17 cellular contexts compared by ENCODE assay signal in the genomic region with DNA sequence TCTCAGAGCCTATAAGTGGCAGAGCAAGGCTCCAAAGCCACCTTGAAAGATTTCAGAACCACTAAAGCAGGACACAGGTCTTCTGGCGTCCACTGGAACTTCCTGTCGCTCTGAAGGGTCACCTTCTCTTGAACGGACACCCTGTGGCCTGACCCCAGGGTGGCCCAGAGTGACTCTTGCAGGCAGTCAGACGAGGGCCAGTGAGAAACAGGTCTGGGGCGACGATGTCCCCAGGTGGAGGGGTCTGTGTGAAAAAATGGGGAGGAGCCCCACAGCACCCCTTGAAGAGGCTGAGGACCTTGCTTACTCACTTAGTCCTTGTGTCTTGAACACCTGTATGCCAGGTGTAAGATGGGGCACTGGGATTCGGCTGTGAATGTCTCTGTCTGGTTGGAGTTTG. TPM values are rescaled to one million over a fixed set of nuclear protein-coding genes. Genes with fewer than 3 reads are reported as not detected.
A peak's percentile ranks its signal among the peaks of the same experiment; 100 is the strongest.
DNase-seq lines count a peak whose midpoint lies in the region; ATAC-seq and TF ChIP-seq lines count a peak whose summit lies in the region.
"Had no signal": no experiment of that assay in that cellular context is flagged by ENCODE, and none has a peak within 500 bp of the region (broad histone marks: within the 10 kb centered on the region; RNA-seq: fewer than 3 reads in every experiment).

No MANE protein-coding gene starts in this region.

- no peak overlapping the region for H3K27ac ChIP-seq in CD4-positive, CD25-positive, alpha-beta regulatory T cell (ENCODE audit: insufficient read depth, low read length, poor library complexity, severe bottlenecking)
- H3K27ac ChIP-seq in CD8-positive, alpha-beta memory T cell (ENCODE audit: low read depth, low read length), result no peak overlapping the region
- H3K27ac ChIP-seq: hepatocyte, skin epidermis, thyroid gland had no signal

- CTCF ChIA-PET in CD8-positive, alpha-beta memory T cell (lab: Charles Lee), result interaction anchor here (0.9 to 6.7 kb wide), 4 partner anchors 13 to 81 kb away, joined by 3 to 70 read pairs (median 32); no protein-coding TSS in a partner anchor

- POLR2A ChIA-PET in CD8-positive, alpha-beta memory T cell (lab: Charles Lee), result interaction anchor here (0.7 to 1.2 kb wide), 3 partner anchors 18 to 184 kb away, joined by 3 to 4 read pairs (median 3); no protein-coding TSS in a partner anchor
- POLR2A ChIA-PET in activated naive CD8-positive, alpha-beta T cell treated with anti-CD3 and anti-CD28 coated beads, Interleukin-2, amount 10 ng/mL, durations not matched to agents 7 days and 5 days (lab: Charles Lee), result no interaction called here

- intact Hi-C loops in natural killer cell (cut with micrococcal nuclease), result no loop called here

- no peaks in the 10 kb centered on the region for H3K36me3 ChIP-seq in CD4-positive, CD25-positive, alpha-beta regulatory T cell (ENCODE audit: control insufficient read depth, insufficient read depth, low read length)
- no peaks in the 10 kb centered on the region for H3K36me3 ChIP-seq in CD8-positive, alpha-beta memory T cell (ENCODE audit: insufficient read depth, low read length)
- H3K36me3 ChIP-seq: MG63, thyroid gland had no signal

- in situ Hi-C loops in G401 (cut with HindIII; ENCODE audit: low sequenced_read_pairs), result no loop called here

- peaks cover 69% of the 10 kb centered on the region for H3K27me3 Mint-ChIP-seq in CD4-positive, CD25-positive, alpha-beta regulatory T cell
- H3K27me3 Mint-ChIP-seq in CD8-positive, alpha-beta memory T cell, result peaks cover 38 to 56% of the 10 kb centered on the region in 2 donors
- H3K27me3 Mint-ChIP-seq in activated naive CD8-positive, alpha-beta T cell treated with anti-CD3 and anti-CD28 coated beads, Interleukin-2, amount 10 ng/mL, durations not matched to agents 7 days and 5 days, result peaks cover 70% of the 10 kb centered on the region
- H3K27me3 Mint-ChIP-seq in natural killer cell (ENCODE audit: low read depth in 2 of 2), result peaks cover 53 to 55% of the 10 kb centered on the region in 2 donors

- no peak for DNase-seq in CD4-positive, CD25-positive, alpha-beta regulatory T cell
- no peak for DNase-seq in CD8-positive, alpha-beta memory T cell
- no peak for DNase-seq in activated naive CD8-positive, alpha-beta T cell treated with anti-CD3 and anti-CD28 coated beads, Interleukin-2, amount 10 ng/mL, durations not matched to agents 7 days and 5 days
- DNase-seq in natural killer cell (peak; percentile 13), G401 (ENCODE audit: low spot score) (no peak), activated gamma-delta T cell (lab: John Stamatoyannopoulos, UW) (no peak)
- no peak for DNase-seq in stimulated activated CD4-positive, alpha-beta T cell treated with anti-CD3 and anti-CD28 coated beads, Interleukin-1b, Interleukin-23, amount 100 ng/mL, for 48 hours
- DNase-seq: activated CD4-positive, CD25-positive, alpha-beta regulatory T cell; DMS79; kidney glomerular epithelial cell; MG63; NCI-H1930; stimulated activated CD4-positive, alpha-beta T cell treated with anti-CD3 and anti-CD28 coated beads, Interleukin-4, amount 100 ng/mL, for 4 hours; thyroid gland had no signal

- no peak for ATAC-seq in CD4-positive, CD25-positive, alpha-beta regulatory T cell (ENCODE audit: low read depth in 2 of 2)
- ATAC-seq in activated naive CD8-positive, alpha-beta T cell treated with anti-CD3 and anti-CD28 coated beads, Interleukin-2, amount 10 ng/mL, durations not matched to agents 7 days and 5 days (ENCODE audit: low read depth), result no peak
- ATAC-seq in natural killer cell, result no peak
- ATAC-seq: HepG2 had no signal

- H3K36me3 Mint-ChIP-seq in CD4-positive, CD25-positive, alpha-beta regulatory T cell, result no peaks in the 10 kb centered on the region
- H3K36me3 Mint-ChIP-seq in CD8-positive, alpha-beta memory T cell, result peaks cover 0 to 1% (median 0%) of the 10 kb centered on the region in 3 donors
- no peaks in the 10 kb centered on the region for H3K36me3 Mint-ChIP-seq in activated naive CD8-positive, alpha-beta T cell treated with anti-CD3 and anti-CD28 coated beads, Interleukin-2, amount 10 ng/mL, durations not matched to agents 7 days and 5 days
- no peaks in the 10 kb centered on the region for H3K36me3 Mint-ChIP-seq in natural killer cell

- no peaks in the 10 kb centered on the region for H3K9me3 ChIP-seq in CD4-positive, CD25-positive, alpha-beta regulatory T cell (ENCODE audit: control insufficient read depth in 2 of 2, low read length in 2 of 2)
- H3K9me3 ChIP-seq in CD8-positive, alpha-beta memory T cell (ENCODE audit: low read length), result no peaks in the 10 kb centered on the region
- H3K9me3 ChIP-seq: MG63, thyroid gland had no signal

- peak overlapping the region in 3 of 4 donors; percentile 70 to 81 (median 76) for H3K4me3 Mint-ChIP-seq in CD4-positive, CD25-positive, alpha-beta regulatory T cell
- H3K4me3 Mint-ChIP-seq in CD8-positive, alpha-beta memory T cell, result peak overlapping the region; percentile 51 to 91 (median 79)
- H3K4me3 Mint-ChIP-seq in activated naive CD8-positive, alpha-beta T cell treated with anti-CD3 and anti-CD28 coated beads, Interleukin-2, amount 10 ng/mL, durations not matched to agents 7 days and 5 days, result peak overlapping the region; percentile 25
- H3K4me3 Mint-ChIP-seq in natural killer cell, result peak overlapping the region; percentile 63

- H3K4me3 ChIP-seq in CD4-positive, CD25-positive, alpha-beta regulatory T cell (ENCODE audit: low read depth, low read length), result no peak overlapping the region
- no peak overlapping the region for H3K4me3 ChIP-seq in CD8-positive, alpha-beta memory T cell (ENCODE audit: low read length)
- H3K4me3 ChIP-seq: MG63, thyroid gland had no signal

- peaks cover 0 to 1% (median 0%) of the 10 kb centered on the region in 7 donors for H3K9me3 Mint-ChIP-seq in CD4-positive, CD25-positive, alpha-beta regulatory T cell
- no peaks in the 10 kb centered on the region for H3K9me3 Mint-ChIP-seq in CD8-positive, alpha-beta memory T cell
- H3K9me3 Mint-ChIP-seq in activated naive CD8-positive, alpha-beta T cell treated with anti-CD3 and anti-CD28 coated beads, Interleukin-2, amount 10 ng/mL, durations not matched to agents 7 days and 5 days, result no peaks in the 10 kb centered on the region
- no peaks in the 10 kb centered on the region for H3K9me3 Mint-ChIP-seq in natural killer cell

- H3K27me3 ChIP-seq in CD4-positive, CD25-positive, alpha-beta regulatory T cell (ENCODE audit: control insufficient read depth, insufficient read depth, low read length), result peaks cover 34% of the 10 kb centered on the region
- peaks cover 26% of the 10 kb centered on the region for H3K27me3 ChIP-seq in CD8-positive, alpha-beta memory T cell (ENCODE audit: insufficient read depth, low read length, poor library complexity, severe bottlenecking)
- H3K27me3 ChIP-seq: thyroid gland had no signal

- TF ChIP-seq CTCF in natural killer cell (IDR thresholded peaks at IDR 0.05), result no peak

- peaks cover 0 to 15% (median 3%) of the 10 kb centered on the region in 4 donors for H3K4me1 Mint-ChIP-seq in CD4-positive, CD25-positive, alpha-beta regulatory T cell
- peaks cover 4 to 23% (median 6%) of the 10 kb centered on the region in 3 donors for H3K4me1 Mint-ChIP-seq in CD8-positive, alpha-beta memory T cell
- peaks cover 1% of the 10 kb centered on the region for H3K4me1 Mint-ChIP-seq in activated naive CD8-positive, alpha-beta T cell treated with anti-CD3 and anti-CD28 coated beads, Interleukin-2, amount 10 ng/mL, durations not matched to agents 7 days and 5 days
- H3K4me1 Mint-ChIP-seq in natural killer cell, result peaks cover 0 to under 1% of the 10 kb centered on the region in 2 donors

- H3K4me1 ChIP-seq in CD4-positive, CD25-positive, alpha-beta regulatory T cell (ENCODE audit: control insufficient read depth, insufficient read depth, low read length, poor library complexity, severe bottlenecking), result peaks cover 5% of the 10 kb centered on the region
- peaks cover 7% of the 10 kb centered on the region for H3K4me1 ChIP-seq in CD8-positive, alpha-beta memory T cell (ENCODE audit: insufficient read depth, low read length)
- H3K4me1 ChIP-seq: thyroid gland had no signal

- H3K27ac Mint-ChIP-seq in CD4-positive, CD25-positive, alpha-beta regulatory T cell, result no peak overlapping the region
- H3K27ac Mint-ChIP-seq in CD8-positive, alpha-beta memory T cell, result peak overlapping the region in 2 of 8 donors; percentile 29 to 38
- H3K27ac Mint-ChIP-seq in activated naive CD8-positive, alpha-beta T cell treated with anti-CD3 and anti-CD28 coated beads, Interleukin-2, amount 10 ng/mL, durations not matched to agents 7 days and 5 days, result no peak overlapping the region
- H3K27ac Mint-ChIP-seq in natural killer cell, result no peak overlapping the region

RNA-seq across cellular contexts. Expression of gene RASGEF1A, which starts 0.9 kb away (rescaled TPM):
- total RNA-seq in CD4-positive, CD25-positive, alpha-beta regulatory T cell, result 0.91 TPM
- under 1 TPM; 0.16 to 0.41 (median 0.34) TPM for polyA plus RNA-seq in CD4-positive, CD25-positive, alpha-beta regulatory T cell
- 1 to 10 TPM; 1.8 to 2.1 TPM for total RNA-seq in CD8-positive, alpha-beta memory T cell
- 8.5 TPM for polyA plus RNA-seq in CD8-positive, alpha-beta memory T cell
- 1 to 10 TPM; 4.4 to 4.9 TPM for total RNA-seq in activated naive CD8-positive, alpha-beta T cell treated with anti-CD3 and anti-CD28 coated beads, Interleukin-2, amount 10 ng/mL, durations not matched to agents 7 days and 5 days
- 10 to 100 TPM in 2 of 3 donors, 1 to 10 TPM in 1; 9.3 to 12.9 (median 10.9) TPM for total RNA-seq in natural killer cell
- total RNA-seq in G401 (2014; rRNA removed; shearing (Covaris generic)), result 14.9 and 18.0 TPM in 2 replicates

Comparison
In these comparisons a context has a peak if more than half of its experiments do, and no peak if none do; other contexts are left out.
1. H3K4me3 Mint-ChIP-seq: peak in every context shown above with its lines; median percentile 79 in CD8-positive, alpha-beta memory T cell; 76 in CD4-positive, CD25-positive, alpha-beta regulatory T cell; 63 in natural killer cell; 25 in activated naive CD8-positive, alpha-beta T cell treated with anti-CD3 and anti-CD28 coated beads, Interleukin-2, amount 10 ng/mL, durations not matched to agents 7 days and 5 days.